In the genomic region with DNA sequence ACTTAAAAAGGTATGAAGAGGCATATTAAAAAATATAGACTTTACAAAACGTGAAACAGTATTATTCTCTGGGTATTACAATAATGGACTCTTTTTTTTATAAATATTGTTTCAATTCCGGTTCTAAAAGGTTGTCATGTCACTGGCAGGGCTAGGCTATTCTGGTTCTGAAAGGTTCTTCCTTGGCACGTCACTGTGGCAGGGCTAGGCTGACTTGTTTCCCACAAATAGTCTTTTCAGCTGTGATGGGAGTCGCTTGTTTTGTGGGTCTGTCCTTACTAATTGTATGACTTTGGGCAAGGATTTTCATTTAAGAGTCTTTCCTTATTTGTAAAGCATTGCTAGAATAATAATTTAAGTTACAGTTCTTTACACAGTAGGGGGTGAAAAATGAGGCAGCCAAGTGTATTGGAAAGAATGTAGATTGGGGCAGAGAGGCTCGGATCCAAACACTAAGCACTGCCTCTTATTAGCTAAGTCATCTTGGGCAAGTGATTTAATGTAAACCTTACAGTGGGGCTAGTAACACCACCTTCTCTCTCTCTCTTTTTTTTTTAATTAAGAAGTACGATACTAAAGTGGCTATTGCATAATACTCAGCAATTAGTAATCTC, we compare ENCODE assay signal across 13 cellular contexts.
"Had no signal": no experiment of that assay in that cellular context is flagged by ENCODE, and none has a peak within 500 bp of the region (broad histone marks: within the 10 kb centered on the region; RNA-seq: fewer than 3 reads in every experiment).

No MANE protein-coding gene starts in this region.

- H3K4me1 Mint-ChIP-seq: activated CD4-positive, alpha-beta T cell treated with anti-CD3 and anti-CD28 coated beads, Interleukin-2, amount 10 ng/mL, durations not matched to agents 7 days and 5 days; nephron had no signal

- H3K9me3 Mint-ChIP-seq: activated CD4-positive, alpha-beta T cell treated with anti-CD3 and anti-CD28 coated beads, Interleukin-2, amount 10 ng/mL, durations not matched to agents 7 days and 5 days; nephron; T-helper 2 cell treated with Interferon-gamma antibody and Interleukin-4, amounts not matched to agents 5 μg/mL and 100 μg/mL, for 36 hours had no signal

- H3K4me3 Mint-ChIP-seq: activated CD4-positive, alpha-beta T cell treated with anti-CD3 and anti-CD28 coated beads, Interleukin-2, amount 10 ng/mL, durations not matched to agents 7 days and 5 days; nephron; T-helper 2 cell treated with Interferon-gamma antibody and Interleukin-4, amounts not matched to agents 5 μg/mL and 100 μg/mL, for 36 hours had no signal

- H3K27ac ChIP-seq: cardiac muscle cell had no signal

- H3K27me3 Mint-ChIP-seq: activated CD4-positive, alpha-beta T cell treated with anti-CD3 and anti-CD28 coated beads, Interleukin-2, amount 10 ng/mL, durations not matched to agents 7 days and 5 days had no signal

- H3K27me3 ChIP-seq: cardiac muscle cell had no signal

- H3K4me3 ChIP-seq: cardiac muscle cell, lung had no signal

- H3K27ac Mint-ChIP-seq: activated CD4-positive, alpha-beta T cell treated with anti-CD3 and anti-CD28 coated beads, Interleukin-2, amount 10 ng/mL, durations not matched to agents 7 days and 5 days; nephron; T-helper 2 cell treated with Interferon-gamma antibody and Interleukin-4, amounts not matched to agents 5 μg/mL and 100 μg/mL, for 36 hours had no signal

- ATAC-seq: esophagus mucosa had no signal

- DNase-seq: activated CD4-positive, alpha-beta T cell treated with anti-CD3 and anti-CD28 coated beads, Interleukin-2, amount 10 ng/mL, durations not matched to agents 7 days and 5 days; activated CD8-positive, alpha-beta memory T cell treated with anti-CD3 and anti-CD28 coated beads for 24 hours; aorta; glutamatergic neuron; hypothalamus; kidney glomerular epithelial cell; stimulated activated CD4-positive, alpha-beta T cell treated with anti-CD3 and anti-CD28 coated beads, Interleukin-12 subunit alpha, Interleukin-12 subunit beta, amount 100 ng/mL, for 4 hours; stimulated activated CD4-positive, alpha-beta T cell treated with anti-CD3 and anti-CD28 coated beads, Interleukin-2, amount 100 ng/mL, for 24 hours had no signal
